In the genomic region with DNA sequence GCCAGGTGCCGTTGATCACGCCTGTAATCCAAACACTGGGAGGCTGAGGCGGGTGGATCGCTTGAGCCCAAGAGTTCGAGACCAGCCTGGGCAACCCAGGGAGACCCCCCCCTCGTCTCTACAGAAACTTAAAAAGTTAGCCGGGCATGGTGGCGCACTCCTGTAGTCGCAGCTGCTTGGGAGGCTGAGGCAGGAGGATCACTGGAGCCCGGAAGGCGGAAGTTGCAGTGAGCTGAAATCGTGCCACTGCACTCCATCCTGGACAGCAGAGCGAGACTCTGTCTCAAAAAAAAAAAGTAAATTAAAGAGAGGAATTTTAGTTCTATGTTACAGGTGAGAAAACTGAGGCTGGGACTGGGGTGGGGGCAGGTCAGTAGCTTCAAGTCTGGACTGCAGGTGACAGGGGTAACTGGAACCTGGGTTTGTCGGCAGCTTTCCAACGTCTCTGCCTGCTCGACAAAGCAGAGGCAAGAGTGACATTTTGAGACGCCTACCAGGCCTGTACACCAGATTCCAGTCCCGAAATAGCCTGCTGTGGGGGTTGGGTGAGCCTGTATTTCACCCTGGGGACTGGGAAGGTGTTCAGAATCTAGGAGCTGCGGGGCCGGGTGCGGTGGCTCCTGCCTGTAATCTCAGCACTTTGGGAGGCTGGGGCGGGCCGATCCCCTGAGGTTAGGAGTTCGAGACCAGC, we compare ENCODE assay signal across 8 cellular contexts. TPM values are rescaled to one million over a fixed set of nuclear protein-coding genes. Genes with fewer than 3 reads are reported as not detected.
A peak's percentile ranks its signal among the peaks of the same experiment; 100 is the strongest.
DNase-seq lines count a peak whose midpoint lies in the region; ATAC-seq and TF ChIP-seq lines count a peak whose summit lies in the region.

No MANE protein-coding gene starts in this region.

- no peak for ATAC-seq in naive thymus-derived CD4-positive, alpha-beta T cell
- no peak for ATAC-seq in GM18520 (IDR thresholded peaks at IDR 0.05; ENCODE audit: unreplicated experiment)

- DNase-seq in AG08395 (ENCODE audit: low spot score), result peak; percentile 41
- no peak for DNase-seq in endodermal cell
- no peak for DNase-seq in naive thymus-derived CD4-positive, alpha-beta T cell
- DNase-seq in NCI-H510A (lab: John Stamatoyannopoulos, UW), result no peak
- DNase-seq in NAMALWA (ENCODE audit: low spot score), result no peak
- no peak for DNase-seq in NCI-H2081 (lab: John Stamatoyannopoulos, UW)

- H3K4me3 ChIP-seq in OCI-LY1 (ENCODE audit: low read depth, low read length, poor library complexity, severe bottlenecking) (peak overlapping the region; percentile 83), endodermal cell (ENCODE audit: low read length) (peak overlapping the region; percentile 97)
- peak overlapping the region; percentile 88 for H3K4me3 ChIP-seq in naive thymus-derived CD4-positive, alpha-beta T cell (ENCODE audit: low read length)

- no peaks in the 10 kb centered on the region for H3F3A ChIP-seq in OCI-LY1 (ENCODE audit: insufficient read depth, low read length)

- TF ChIP-seq CTCF in OCI-LY1 (IDR thresholded peaks at IDR 0.05; ENCODE audit: low read length), result no peak
- TF ChIP-seq CTCF in endodermal cell (conservative IDR thresholded peaks at IDR 0.05), result no peak

- peak overlapping the region; percentile 97 for H3K27ac Mint-ChIP-seq in endodermal cell
- peak overlapping the region; percentile 70 to 95 (median 91) for H3K27ac Mint-ChIP-seq in naive thymus-derived CD4-positive, alpha-beta T cell

- H3K9me3 Mint-ChIP-seq in endodermal cell, result no peaks in the 10 kb centered on the region
- no peaks in the 10 kb centered on the region for H3K9me3 Mint-ChIP-seq in naive thymus-derived CD4-positive, alpha-beta T cell

- H3K4me1 ChIP-seq in OCI-LY1 (ENCODE audit: insufficient read depth, low read length, severe bottlenecking), result peaks cover 12% of the 10 kb centered on the region
- no peaks in the 10 kb centered on the region for H3K4me1 ChIP-seq in endodermal cell (ENCODE audit: control insufficient read depth, insufficient read depth, low read length)
- H3K4me1 ChIP-seq in naive thymus-derived CD4-positive, alpha-beta T cell (ENCODE audit: control insufficient read depth in 2 of 2, insufficient read depth in 2 of 2, low read length in 2 of 2), result peaks cover 8 to 19% of the 10 kb centered on the region in 2 donors

- H3K9ac ChIP-seq in OCI-LY1 (ENCODE audit: low read length), result peak overlapping the region; percentile 82; the same call in 1 of the 2 replicates
- peak overlapping the region; percentile 85 for H3K9ac ChIP-seq in endodermal cell (ENCODE audit: extremely low read depth, low read length, poor library complexity, severe bottlenecking)

- peak overlapping the region; percentile 93 for H3K4me3 Mint-ChIP-seq in endodermal cell
- peak overlapping the region; percentile 84 to 99 (median 93) for H3K4me3 Mint-ChIP-seq in naive thymus-derived CD4-positive, alpha-beta T cell

- 82 to 84% methylated on average over 20 to 24 of the region's 24 CpGs for whole genome bisulfite sequencing in endodermal cell (ENCODE audit: insufficient coverage in 1 of 2, insufficient read length in 1 of 2), 2 experiments

- H3K9me2 ChIP-seq in OCI-LY1 (ENCODE audit: low read depth, low read length), result no peaks in the 10 kb centered on the region

- POLR2A ChIA-PET in naive thymus-derived CD4-positive, alpha-beta T cell (lab: Charles Lee), result interaction anchor here (0.6 to 0.9 kb wide), 6 partner anchors 25 to 800 kb away, joined by 3 to 6 read pairs (median 3); partner anchors contain the start of gene NOP53

- H3K36me3 Mint-ChIP-seq in endodermal cell (ENCODE audit: low read depth), result peaks cover 41% of the 10 kb centered on the region
- peaks cover 0 to 18% (median 15%) of the 10 kb centered on the region in 5 donors for H3K36me3 Mint-ChIP-seq in naive thymus-derived CD4-positive, alpha-beta T cell

- peaks cover 21% of the 10 kb centered on the region for H3K4me1 Mint-ChIP-seq in endodermal cell
- peaks cover 8 to 40% (median 32%) of the 10 kb centered on the region in 7 donors for H3K4me1 Mint-ChIP-seq in naive thymus-derived CD4-positive, alpha-beta T cell

- no peaks in the 10 kb centered on the region for H4K20me1 ChIP-seq in OCI-LY1 (ENCODE audit: insufficient read depth, low read length)

- intact Hi-C loops in naive thymus-derived CD4-positive, alpha-beta T cell (cut with micrococcal nuclease), result loop anchor here in 1 of 2 donors (5.0 kb wide), 1 partner anchor 733 kb away; the partner anchor contains the start of gene LMTK3

- H3K79me2 ChIP-seq in OCI-LY1 (ENCODE audit: insufficient read depth, low read length), result no peaks in the 10 kb centered on the region

- H3K36me3 ChIP-seq in OCI-LY1 (ENCODE audit: insufficient read depth, low read length) (peaks cover 15% of the 10 kb centered on the region), endodermal cell (ENCODE audit: control insufficient read depth, insufficient read depth, low read length) (peaks cover 40% of the 10 kb centered on the region)
- peaks cover 0 to 38% (median 7%) of the 10 kb centered on the region in 3 experiments for H3K36me3 ChIP-seq in naive thymus-derived CD4-positive, alpha-beta T cell (ENCODE audit: control insufficient read depth in 2 of 3, insufficient read depth in 3 of 3, low read length in 3 of 3)

- H3K27me3 ChIP-seq in OCI-LY1 (ENCODE audit: insufficient read depth, low read length) (no peaks in the 10 kb centered on the region), endodermal cell (ENCODE audit: control insufficient read depth, insufficient read depth, low read length, poor library complexity, severe bottlenecking) (no peaks in the 10 kb centered on the region)
- H3K27me3 ChIP-seq in naive thymus-derived CD4-positive, alpha-beta T cell (ENCODE audit: control insufficient read depth in 2 of 2, insufficient read depth in 2 of 2, low read length in 2 of 2), result no peaks in the 10 kb centered on the region

- H3K27me3 Mint-ChIP-seq in endodermal cell (ENCODE audit: insufficient read depth), result no peaks in the 10 kb centered on the region
- no peaks in the 10 kb centered on the region for H3K27me3 Mint-ChIP-seq in naive thymus-derived CD4-positive, alpha-beta T cell

- no peak overlapping the region for H3K27ac ChIP-seq in OCI-LY1 (ENCODE audit: low read depth, low read length, poor library complexity, severe bottlenecking)
- no peak overlapping the region for H3K27ac ChIP-seq in endodermal cell (ENCODE audit: low read depth, low read length)
- H3K27ac ChIP-seq in naive thymus-derived CD4-positive, alpha-beta T cell (ENCODE audit: low read depth, low read length), result peak overlapping the region; percentile 87

- H3K4me2 ChIP-seq in OCI-LY1 (ENCODE audit: low read length), result peak overlapping the region; percentile 85

- H3K9me3 ChIP-seq in OCI-LY1 (ENCODE audit: low read length) (no peaks in the 10 kb centered on the region), endodermal cell (ENCODE audit: control insufficient read depth, low read length) (no peaks in the 10 kb centered on the region)
- H3K9me3 ChIP-seq in naive thymus-derived CD4-positive, alpha-beta T cell (ENCODE audit: control insufficient read depth in 2 of 3, low read length in 3 of 3), result no peaks in the 10 kb centered on the region

- H2AFZ ChIP-seq in OCI-LY1 (ENCODE audit: low read length), result no peak overlapping the region

- CTCF ChIA-PET in naive thymus-derived CD4-positive, alpha-beta T cell (lab: Charles Lee), result interaction anchor here (0.6 kb wide), 1 partner anchor 1980 kb away, joined by 11 read pairs; no protein-coding TSS in a partner anchor

RNA-seq across cellular contexts. Expression of gene SELENOW, which starts 1.2 kb away (rescaled TPM):
- 100 to 1,000 TPM; 404 to 410 TPM for total RNA-seq in endodermal cell
- polyA plus RNA-seq in endodermal cell (2013, experiment 1 of 2), result 190 TPM
- 182 TPM for polyA plus RNA-seq in endodermal cell (2013, experiment 2 of 2)
- total RNA-seq in naive thymus-derived CD4-positive, alpha-beta T cell, result 100 to 1,000 TPM in 3 of 5 experiments, 10 to 100 TPM in 2; 67.5 to 116 (median 101) TPM
- polyA plus RNA-seq in naive thymus-derived CD4-positive, alpha-beta T cell, result 100 to 1,000 TPM; 340 to 400 TPM

RNA-seq across cellular contexts. Expression of gene TPRX1, which starts 24.7 kb away (rescaled TPM):
- not detected for total RNA-seq in endodermal cell
- polyA plus RNA-seq in endodermal cell (2013, experiment 1 of 2), result not detected
- polyA plus RNA-seq in endodermal cell (2013, experiment 2 of 2), result not detected
- not detected for total RNA-seq in naive thymus-derived CD4-positive, alpha-beta T cell
- not detected for polyA plus RNA-seq in naive thymus-derived CD4-positive, alpha-beta T cell

RNA-seq across cellular contexts. Expression of gene NOP53, which starts 34.3 kb away (rescaled TPM):
- total RNA-seq in endodermal cell, result 100 to 1,000 TPM; 190 to 258 TPM
- 259 TPM for polyA plus RNA-seq in endodermal cell (2013, experiment 1 of 2)
- polyA plus RNA-seq in endodermal cell (2013, experiment 2 of 2), result 234 TPM
- total RNA-seq in naive thymus-derived CD4-positive, alpha-beta T cell, result 1,000 to 10,000 TPM in 2 of 5 experiments, 100 to 1,000 TPM in 3; 316 to 1,143 (median 992) TPM
- 100 to 1,000 TPM; 362 to 426 TPM for polyA plus RNA-seq in naive thymus-derived CD4-positive, alpha-beta T cell

RNA-seq across cellular contexts. Expression of gene CRX, which starts 42.1 kb away (rescaled TPM):
- total RNA-seq in endodermal cell, result under 1 TPM; 0.44 to 0.66 TPM
- 0.68 TPM for polyA plus RNA-seq in endodermal cell (2013, experiment 1 of 2)
- 0.33 TPM for polyA plus RNA-seq in endodermal cell (2013, experiment 2 of 2)
- not detected for total RNA-seq in naive thymus-derived CD4-positive, alpha-beta T cell
- polyA plus RNA-seq in naive thymus-derived CD4-positive, alpha-beta T cell, result not detected
